12 cellular contexts compared by ENCODE assay signal in genomic region chr1:216193839-216194443, GRCh38.
DNase-seq lines count a peak whose midpoint lies in the region; ATAC-seq and TF ChIP-seq lines count a peak whose summit lies in the region.
"Had no signal": no experiment of that assay in that cellular context is flagged by ENCODE, and none has a peak within 500 bp of the region (broad histone marks: within the 10 kb centered on the region; RNA-seq: fewer than 3 reads in every experiment).

No MANE protein-coding gene starts in this region.

- H3K9me3 Mint-ChIP-seq in stimulated activated naive B cell treated with anti-CD40 and anti-IgM and Interleukin-4, amounts not matched to agents 10 μg/mL and 1 μg/mL and 100 μg/mL, for 72 hours: peaks cover 0 to 2% of the 10 kb centered on the region in 2 donors
- H3K9me3 Mint-ChIP-seq: stimulated activated naive CD8-positive, alpha-beta T cell treated with anti-CD3 and anti-CD28 coated beads, Interleukin-15, Interleukin-2, amounts not matched to agents 100 ng/mL and 50 ng/mL, for 24 hours had no signal

- H3K4me3 ChIP-seq in GM12865 (ENCODE audit: low read depth, low read length): no peak overlapping the region
- no peak overlapping the region for H3K4me3 ChIP-seq in epithelial cell of proximal tubule (ENCODE audit: low read depth, low read length)

- H3K4me1 Mint-ChIP-seq in stimulated activated naive B cell treated with anti-CD40 and anti-IgM and Interleukin-4, amounts not matched to agents 10 μg/mL and 1 μg/mL and 100 μg/mL, for 72 hours: no peaks in the 10 kb centered on the region
- H3K4me1 Mint-ChIP-seq: B cell had no signal

- H3K27ac Mint-ChIP-seq in stimulated activated naive B cell treated with anti-CD40 and anti-IgM and Interleukin-4, amounts not matched to agents 10 μg/mL and 1 μg/mL and 100 μg/mL, for 72 hours: no peak overlapping the region
- H3K27ac Mint-ChIP-seq: B cell; stimulated activated naive CD8-positive, alpha-beta T cell treated with anti-CD3 and anti-CD28 coated beads, Interleukin-15, Interleukin-2, amounts not matched to agents 100 ng/mL and 50 ng/mL, for 24 hours had no signal

- DNase-seq in A172 (ENCODE audit: low spot score): peak; percentile 65
- no peak for DNase-seq in GM12865 (ENCODE audit: low read depth)
- DNase-seq in NCI-H2107 treated with DMSO at 0.1 percent for 48 hours (lab: John Stamatoyannopoulos, UW; ENCODE audit: unreplicated experiment): peak; percentile 36
- DNase-seq in epithelial cell of proximal tubule (ENCODE audit: low read depth): no peak
- DNase-seq in HuH-7.5 (ENCODE audit: low spot score): no peak
- no peak for DNase-seq in stimulated activated naive B cell treated with anti-CD40 and anti-IgM and Interleukin-4, amounts not matched to agents 10 μg/mL and 1 μg/mL and 100 μg/mL, for 72 hours
- DNase-seq: kidney, NCI-H1930 had no signal

- no peak overlapping the region for H3K4me3 Mint-ChIP-seq in stimulated activated naive B cell treated with anti-CD40 and anti-IgM and Interleukin-4, amounts not matched to agents 10 μg/mL and 1 μg/mL and 100 μg/mL, for 72 hours
- H3K4me3 Mint-ChIP-seq: B cell; stimulated activated naive CD8-positive, alpha-beta T cell treated with anti-CD3 and anti-CD28 coated beads, Interleukin-15, Interleukin-2, amounts not matched to agents 100 ng/mL and 50 ng/mL, for 24 hours had no signal

- no peaks in the 10 kb centered on the region for H3K36me3 Mint-ChIP-seq in stimulated activated naive B cell treated with anti-CD40 and anti-IgM and Interleukin-4, amounts not matched to agents 10 μg/mL and 1 μg/mL and 100 μg/mL, for 72 hours

- ATAC-seq in stimulated activated naive B cell treated with anti-CD40 and anti-IgM and Interleukin-4, amounts not matched to agents 10 μg/mL and 1 μg/mL and 100 μg/mL, for 72 hours (replicated peaks): no peak
- ATAC-seq in HG02642 (IDR thresholded peaks at IDR 0.05; ENCODE audit: poor library complexity, unreplicated experiment) (no peak), HG02588 (IDR thresholded peaks at IDR 0.05; ENCODE audit: unreplicated experiment) (no peak)

- TF ChIP-seq CTCF in GM12865 (IDR thresholded peaks at IDR 0.05; ENCODE audit: insufficient read depth, low read depth, low read length, missing control alignments) (peak; percentile 18), epithelial cell of proximal tubule (conservative IDR thresholded peaks at IDR 0.05; ENCODE audit: low read depth, low read length) (peak; percentile 49)

- no peaks in the 10 kb centered on the region for H3K27me3 Mint-ChIP-seq in stimulated activated naive B cell treated with anti-CD40 and anti-IgM and Interleukin-4, amounts not matched to agents 10 μg/mL and 1 μg/mL and 100 μg/mL, for 72 hours
- H3K27me3 Mint-ChIP-seq: B cell; stimulated activated naive CD8-positive, alpha-beta T cell treated with anti-CD3 and anti-CD28 coated beads, Interleukin-15, Interleukin-2, amounts not matched to agents 100 ng/mL and 50 ng/mL, for 24 hours had no signal

Comparison
In these comparisons a context has a peak if more than half of its experiments do, and no peak if none do; other contexts are left out.
1. DNase-seq: peak in A172 (single experiment) and NCI-H2107 treated with DMSO at 0.1 percent for 48 hours (single experiment); none in GM12865 (single experiment), epithelial cell of proximal tubule (single experiment), HuH-7.5 (single experiment) and stimulated activated naive B cell treated with anti-CD40 and anti-IgM and Interleukin-4, amounts not matched to agents 10 μg/mL and 1 μg/mL and 100 μg/mL, for 72 hours (single experiment).